In genomic region chrX:73851014-73852009, GRCh38 we compare ENCODE assay signal across 8 cellular contexts. TPM values are rescaled to one million over a fixed set of nuclear protein-coding genes. Genes with fewer than 3 reads are reported as not detected.
DNase-seq lines count a peak whose midpoint lies in the region; ATAC-seq, FAIRE-seq and TF ChIP-seq lines count a peak whose summit lies in the region.

No MANE protein-coding gene starts in this region.

- CTCF ChIA-PET in WTC11 (lab: Charles Lee), result no interaction called here

- POLR2A ChIA-PET in WTC11 (lab: Charles Lee), result no interaction called here

- peak; percentile 65 for ATAC-seq in GM19351 (IDR thresholded peaks at IDR 0.05; ENCODE audit: unreplicated experiment)
- no peak for ATAC-seq in WTC11
- ATAC-seq in T-helper 17 cell, result no peak
- no peak for ATAC-seq in HG03469 (IDR thresholded peaks at IDR 0.05; ENCODE audit: unreplicated experiment)

- TF ChIP-seq POLR2A in Peyer's patch (IDR thresholded peaks at IDR 0.05), result no peak

- H3K27me3 Mint-ChIP-seq in WTC11 (ENCODE audit: low read depth), result peaks cover 2% of the 10 kb centered on the region; the same call in 1 of the 2 replicates
- no peaks in the 10 kb centered on the region for H3K27me3 Mint-ChIP-seq in T-helper 17 cell

- no peak overlapping the region for H3K4me3 Mint-ChIP-seq in WTC11
- H3K4me3 Mint-ChIP-seq in T-helper 17 cell, result no peak overlapping the region

- H3K9me3 ChIP-seq in Peyer's patch, result no peaks in the 10 kb centered on the region
- no peaks in the 10 kb centered on the region for H3K9me3 ChIP-seq in T-helper 17 cell (ENCODE audit: control insufficient read depth, low read length, poor library complexity, severe bottlenecking)

- TF ChIP-seq CTCF in Peyer's patch (IDR thresholded peaks at IDR 0.05), result no peak
- no peak for TF ChIP-seq CTCF in WTC11 (IDR thresholded peaks at IDR 0.05)

- H3K36me3 ChIP-seq in Peyer's patch, result no peaks in the 10 kb centered on the region

- peak overlapping the region in 2 of 4 donors; percentile 46 to 54 for H3K4me3 ChIP-seq in Peyer's patch

- no peaks in the 10 kb centered on the region for H3K27me3 ChIP-seq in Peyer's patch

- H3K27ac ChIP-seq in Peyer's patch, result peak overlapping the region in 2 of 4 donors; percentile 75 to 83

- H3K4me1 Mint-ChIP-seq in WTC11 (peaks cover 38% of the 10 kb centered on the region), T-helper 17 cell (no peaks in the 10 kb centered on the region)

- peak; percentile 90 for FAIRE-seq in A204.1 (lab: Jason Lieb, UNC)

- peaks cover 34% of the 10 kb centered on the region for H3K9me3 Mint-ChIP-seq in WTC11

- no peaks in the 10 kb centered on the region for H3K4me1 ChIP-seq in Peyer's patch

- H3K27ac Mint-ChIP-seq in WTC11, result no peak overlapping the region
- H3K27ac Mint-ChIP-seq in T-helper 17 cell, result no peak overlapping the region

- DNase-seq in Peyer's patch (peak in 2 of 3 donors; percentile 84 to 95), glomerular endothelial cell (ENCODE audit: extremely low read depth, low read depth, low spot score) (peak; percentile 68), WTC11 (ENCODE audit: low spot score) (no peak), islet precursor cell (no peak), T-helper 17 cell (no peak)

- H3K36me3 Mint-ChIP-seq in WTC11 (peaks cover 29% of the 10 kb centered on the region), T-helper 17 cell (ENCODE audit: low read depth) (no peaks in the 10 kb centered on the region)

TF ChIP-seq in WTC11, 78 proteins besides CTCF, POLR2A, EP300 and RAD21:
- no peak for TF ChIP-seq ZNF423 (CRISPR knock-in tag; IDR thresholded peaks at IDR 0.05)
- TF ChIP-seq ATF6 (CRISPR knock-in tag; IDR thresholded peaks at IDR 0.05), result no peak
- TF ChIP-seq, protein P1, sequence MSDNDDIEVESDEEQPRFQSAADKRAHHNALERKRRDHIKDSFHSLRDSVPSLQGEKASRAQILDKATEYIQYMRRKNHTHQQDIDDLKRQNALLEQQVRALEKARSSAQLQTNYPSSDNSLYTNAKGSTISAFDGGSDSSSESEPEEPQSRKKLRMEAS (CRISPR knock-in tag; IDR thresholded peaks at IDR 0.05), result no peak
- no peak for TF ChIP-seq FOXK1 (CRISPR knock-in tag; IDR thresholded peaks at IDR 0.05)

RNA-seq across cellular contexts. Expression of gene XIST, which starts 1.2 kb away (rescaled TPM):
- total RNA-seq in Peyer's patch, result 100 to 1,000 TPM in 2 of 4 donors, 1 to 10 TPM in 1, under 1 TPM in 1; 0.18 to 841 (median 269) TPM
- 41.9 and 123 TPM in 2 replicates for total RNA-seq in glomerular endothelial cell
- 0.53 to 0.89 TPM (median 0.77 TPM) in 3 replicates for total RNA-seq in WTC11 (2021)
- not detected for total RNA-seq in T-helper 17 cell

Comparison
In these comparisons a context has a peak if more than half of its experiments do, and no peak if none do; other contexts are left out.
1. DNase-seq: peak in Peyer's patch (2 of 3) and glomerular endothelial cell (single experiment); none in WTC11 (single experiment), islet precursor cell (single experiment) and T-helper 17 cell (0 of 3).